8 cellular contexts compared by ENCODE assay signal in genomic region chr16:18119092-18119491, GRCh38.
DNase-seq lines count a peak whose midpoint lies in the region; ATAC-seq and TF ChIP-seq lines count a peak whose summit lies in the region.
"Not testable (repeated sequence)": the region's sequence is repeated elsewhere in the genome, so short reads cannot be mapped to it uniquely, and the experiment has no call there.

No MANE protein-coding gene starts in this region.

- TF ChIP-seq EP300 in upper lobe of left lung (IDR thresholded peaks at IDR 0.05): not testable (repeated sequence)

- not testable (repeated sequence) for TF ChIP-seq CTCF in AG10803 (conservative IDR thresholded peaks at IDR 0.05; ENCODE audit: low read length); left lung (IDR thresholded peaks at IDR 0.05); psoas muscle (IDR thresholded peaks at IDR 0.05); gastrocnemius medialis (IDR thresholded peaks at IDR 0.05 in 4 of 5, conservative IDR thresholded peaks at IDR 0.05 in 1 of 5); upper lobe of left lung (IDR thresholded peaks at IDR 0.05)

- not testable (repeated sequence) for H3K9me3 ChIP-seq in left lung, psoas muscle, gastrocnemius medialis, upper lobe of left lung

- H3K27ac ChIP-seq in left lung, psoas muscle, gastrocnemius medialis, upper lobe of left lung: not testable (repeated sequence)

- not testable (repeated sequence) for TF ChIP-seq POLR2A in gastrocnemius medialis (IDR thresholded peaks at IDR 0.05); upper lobe of left lung (IDR thresholded peaks at IDR 0.05)

- not testable (repeated sequence) for H3K4me1 ChIP-seq in left lung, psoas muscle, gastrocnemius medialis, upper lobe of left lung

- in situ Hi-C loops in gastrocnemius medialis (cut with MboI; ENCODE audit: low sequenced_read_pairs in 4 of 4): not testable (repeated sequence)

- not testable (repeated sequence) for H3K27me3 ChIP-seq in left lung; psoas muscle (ENCODE audit: insufficient read depth in 3 of 3, low read length in 2 of 3); gastrocnemius medialis; upper lobe of left lung

- 42 to 46% (median 44%) methylated on average over 2 of the region's 4 CpGs for WGBS in psoas muscle, 3 donors
- whole genome bisulfite sequencing in upper lobe of left lung, 2 donors: 54 to 62% methylated on average over 2 to 3 of the region's 4 CpGs

- not testable (repeated sequence) for H3K4me3 ChIP-seq in AG10803 (ENCODE audit: low read length); left lung; psoas muscle; gastrocnemius medialis; upper lobe of left lung

- intact Hi-C loops in Right ventricle myocardium inferior (cut with DNase I); left ventricle myocardium superior (cut with micrococcal nuclease); left lung (cut with DNase I); psoas muscle (cut with DNase I); gastrocnemius medialis (cut with DNase I; ENCODE audit: low total_unique reads): not testable (repeated sequence)

- not testable (repeated sequence) for H3K36me3 ChIP-seq in left lung; psoas muscle (ENCODE audit: insufficient read depth in 1 of 2, low read depth in 1 of 2); gastrocnemius medialis; upper lobe of left lung

- DNase-seq in AG10803 (ENCODE audit: low read depth) (peak; percentile 12), fibroblast of peridontal ligament (ENCODE audit: extremely low read depth) (peak; percentile 0), psoas muscle (peak; percentile 11 to 53), gastrocnemius medialis (peak; percentile 1 to 33)
- not testable (repeated sequence) for DNase-seq in Right ventricle myocardium inferior (ENCODE audit: missing footprints); left ventricle myocardium superior; left lung; upper lobe of left lung

- ATAC-seq in Right ventricle myocardium inferior (peak; percentile 39), left ventricle myocardium superior (peak; percentile 21), left lung (peak; percentile 63), psoas muscle (peak; percentile 46 to 84 (median 50)), gastrocnemius medialis (peak; percentile 76 to 93), upper lobe of left lung (ENCODE audit: low FRiP score in 2 of 2) (peak; percentile 58)

Comparison
In these comparisons a context has a peak if more than half of its experiments do, and no peak if none do; other contexts are left out.
1. ATAC-seq: peak in every context shown above with its lines; median percentile 84 in gastrocnemius medialis; 63 in left lung; 58 in upper lobe of left lung; 50 in psoas muscle; 39 in Right ventricle myocardium inferior; 21 in left ventricle myocardium superior.